Comparison of ENCODE assay signal across 8 cellular contexts in the genomic region with DNA sequence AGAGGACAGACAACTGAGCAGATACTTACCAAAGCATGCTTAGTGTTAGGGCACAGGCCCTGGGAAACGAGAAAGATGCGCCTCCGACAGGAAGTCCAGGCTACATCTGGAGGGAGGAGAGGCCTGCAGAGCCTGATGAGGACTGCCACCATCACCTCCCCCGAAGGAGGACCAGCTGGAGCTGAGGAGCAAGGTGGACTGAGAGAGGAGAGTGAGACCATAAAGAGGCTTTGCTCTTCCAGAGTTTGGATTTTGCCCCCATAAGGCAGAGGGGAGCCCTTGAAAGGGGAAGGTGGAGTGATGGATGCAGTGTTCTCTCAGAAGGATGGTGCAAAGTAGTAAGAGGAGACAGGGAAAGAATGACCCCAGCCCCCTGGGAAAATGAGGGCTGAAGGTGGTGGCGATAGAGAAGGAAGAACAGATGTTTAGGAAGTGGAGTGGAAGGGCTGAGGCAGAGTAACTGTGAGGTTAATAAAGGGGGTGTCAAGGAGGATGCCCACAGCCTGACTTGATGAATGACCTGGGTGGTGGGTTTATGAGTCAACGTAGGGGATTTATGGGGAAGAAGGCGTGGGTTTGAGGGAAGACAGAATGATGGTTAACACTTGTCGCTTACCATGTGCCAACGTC. TPM values are rescaled to one million over a fixed set of nuclear protein-coding genes. Genes with fewer than 3 reads are reported as not detected.
DNase-seq lines count a peak whose midpoint lies in the region; ATAC-seq and TF ChIP-seq lines count a peak whose summit lies in the region.

No MANE protein-coding gene starts in this region.

- H3K4me1 ChIP-seq in mesendoderm (ENCODE audit: control insufficient read depth, low read depth, low read length) (peaks cover 14% of the 10 kb centered on the region), aorta (ENCODE audit: control insufficient read depth in 1 of 2, insufficient read depth in 2 of 2, low read length in 2 of 2) (peaks cover 0 to 6% of the 10 kb centered on the region in 2 donors)

- H3K27me3 Mint-ChIP-seq in activated CD4-positive, alpha-beta T cell treated with anti-CD3 and anti-CD28 coated beads for 36 hours, result no peaks in the 10 kb centered on the region

- H3K36me3 Mint-ChIP-seq in activated CD4-positive, alpha-beta T cell treated with anti-CD3 and anti-CD28 coated beads for 36 hours (ENCODE audit: low read depth), result peaks cover 3% of the 10 kb centered on the region

- peak overlapping the region; percentile 99 for H3K56ac ChIP-seq in mesendoderm (ENCODE audit: low read length)

- H3K79me2 ChIP-seq in mesendoderm (ENCODE audit: control insufficient read depth, insufficient read depth, low read length), result peaks cover 34% of the 10 kb centered on the region

- H3K27ac ChIP-seq in mesendoderm (ENCODE audit: low read depth, low read length) (peak overlapping the region; percentile 97), aorta (ENCODE audit: low read depth in 1 of 2, low read length in 2 of 2) (peak overlapping the region in 1 of 2 donors; percentile 30)

- no peak overlapping the region for H2BK15ac ChIP-seq in mesendoderm (replicated peaks; ENCODE audit: low read depth)

- peaks cover 7% of the 10 kb centered on the region for H3K4me1 Mint-ChIP-seq in activated CD4-positive, alpha-beta T cell treated with anti-CD3 and anti-CD28 coated beads for 36 hours

- no peak for TF ChIP-seq CTCF in astrocyte of the spinal cord (IDR thresholded peaks at IDR 0.05; ENCODE audit: low read depth, low read length)

- no peaks in the 10 kb centered on the region for H3K27me3 ChIP-seq in mesendoderm (ENCODE audit: insufficient read depth, low read length, poor library complexity)
- no peaks in the 10 kb centered on the region for H3K27me3 ChIP-seq in aorta (ENCODE audit: control insufficient read depth in 1 of 2, insufficient read depth in 2 of 2, low read length in 1 of 2)

- no peak overlapping the region for H3K27ac Mint-ChIP-seq in activated CD4-positive, alpha-beta T cell treated with anti-CD3 and anti-CD28 coated beads for 36 hours

- H3K9me3 Mint-ChIP-seq in activated CD4-positive, alpha-beta T cell treated with anti-CD3 and anti-CD28 coated beads for 36 hours (ENCODE audit: low read depth), result no peaks in the 10 kb centered on the region

- in situ Hi-C loops in astrocyte of the spinal cord (cut with HindIII; ENCODE audit: low sequenced_read_pairs), result no loop called here

- no CpG with 5 or more reads among the region's 9 CpGs for WGBS in mesendoderm (ENCODE audit: extremely low coverage, insufficient coverage, low lambda C conversion rate)
- 56 to 57% methylated on average over 9 of the region's 9 CpGs for WGBS in aorta, 2 donors

- H3K9me3 ChIP-seq in aorta (ENCODE audit: control insufficient read depth, low read length), result no peaks in the 10 kb centered on the region

- peak overlapping the region; percentile 70 for H4K8ac ChIP-seq in mesendoderm (ENCODE audit: low read depth, low read length)

- peaks cover 7% of the 10 kb centered on the region for H3K79me1 ChIP-seq in mesendoderm (ENCODE audit: low read length)

- H3K4ac ChIP-seq in mesendoderm (ENCODE audit: low read depth, low read length), result peak overlapping the region; percentile 83

- H3K18ac ChIP-seq in mesendoderm (ENCODE audit: low read length), result no peak overlapping the region

- H3K4me3 ChIP-seq in astrocyte of the spinal cord (ENCODE audit: low read depth, low read length) (peak overlapping the region; percentile 48), mesendoderm (ENCODE audit: low read length) (no peak overlapping the region), aorta (ENCODE audit: low read length in 2 of 2) (peak overlapping the region; percentile 57 to 90)

- peak; percentile 11 for ATAC-seq in activated CD4-positive, alpha-beta T cell treated with anti-CD3 and anti-CD28 coated beads for 36 hours
- ATAC-seq in aorta (ENCODE audit: low FRiP score) (no peak), GM19023 (IDR thresholded peaks at IDR 0.05; ENCODE audit: unreplicated experiment) (no peak)

- CTCF ChIA-PET in activated CD4-positive, alpha-beta T cell treated with anti-CD3 and anti-CD28 coated beads for 36 hours (lab: Charles Lee), result interaction anchor here (1.0 kb wide), 1 partner anchor 9 kb away, joined by 3 read pairs; no protein-coding TSS in a partner anchor

- peak overlapping the region; percentile 23 for H3K4me2 ChIP-seq in mesendoderm (ENCODE audit: low read length)

- peak overlapping the region; percentile 44 for H4K5ac ChIP-seq in mesendoderm (ENCODE audit: low read length)

- H2BK120ac ChIP-seq in mesendoderm (ENCODE audit: low read depth, low read length), result no peak overlapping the region

- peak; percentile 47 for DNase-seq in activated CD4-positive, alpha-beta T cell treated with anti-CD3 and anti-CD28 coated beads for 36 hours
- DNase-seq in activated CD4-positive, alpha-beta T cell treated with anti-CD3 and anti-CD28 coated beads, Interleukin-2, amount 50 U/mL, for 4 hours, result no peak
- DNase-seq in NCI-H69 (lab: John Stamatoyannopoulos, UW) (peak; percentile 61), astrocyte of the spinal cord (ENCODE audit: low read depth, low spot score) (no peak), mesendoderm (peak; percentile 63), aorta (no peak), NCI-H187 treated with DMSO at 0.1 percent for 48 hours (lab: John Stamatoyannopoulos, UW) (no peak)

- peak overlapping the region; percentile 49 for H2AK5ac ChIP-seq in mesendoderm (ENCODE audit: low read length)

- H3K4me3 Mint-ChIP-seq in activated CD4-positive, alpha-beta T cell treated with anti-CD3 and anti-CD28 coated beads for 36 hours, result no peak overlapping the region

- H3K36me3 ChIP-seq in mesendoderm (ENCODE audit: control insufficient read depth, insufficient read depth, low read length) (no peaks in the 10 kb centered on the region), aorta (ENCODE audit: control insufficient read depth in 1 of 2, insufficient read depth in 2 of 2, low read length in 1 of 2) (no peaks in the 10 kb centered on the region)

- H3K23ac ChIP-seq in mesendoderm (ENCODE audit: low read length), result peak overlapping the region; percentile 20

- peak overlapping the region; percentile 97 for H3K9ac ChIP-seq in mesendoderm (ENCODE audit: low read length)

- H2BK5ac ChIP-seq in mesendoderm (ENCODE audit: low read length), result no peak overlapping the region

- intact Hi-C loops in activated CD4-positive, alpha-beta T cell treated with anti-CD3 and anti-CD28 coated beads for 36 hours (cut with DNase I, micrococcal nuclease), result loop anchor here in 1 of 2 experiments (1.0 to 10.0 kb wide), 12 partner anchors 64 to 1909 kb away; partner anchors contain the start of genes CRYZL1, EVA1C, GART and ITSN1
- intact Hi-C loops in aorta (cut with DNase I), result loop anchor here (5.0 kb wide), 3 partner anchors 71 to 524 kb away; partner anchors contain the start of gene SOD1 (in 1 of the 2)

- POLR2A ChIA-PET in activated CD4-positive, alpha-beta T cell treated with anti-CD3 and anti-CD28 coated beads for 36 hours (lab: Charles Lee), result no interaction called here

RNA-seq across cellular contexts. Expression of gene SCAF4, which starts 1.1 kb away (rescaled TPM):
- total RNA-seq in activated CD4-positive, alpha-beta T cell treated with anti-CD3 and anti-CD28 coated beads for 36 hours, result 10 to 100 TPM; 47.1 to 62.8 TPM
- polyA plus RNA-seq in mesendoderm (2013, experiment 1 of 2), result 40.1 TPM
- polyA plus RNA-seq in mesendoderm (2013, experiment 2 of 2), result 39.8 TPM
- 10 to 100 TPM; 32.2 to 33.9 TPM for total RNA-seq in aorta
- 10 to 100 TPM in 1 of 2 donors, 1 to 10 TPM in 1; 5.3 to 10.3 TPM for polyA plus RNA-seq in aorta

Comparison
In these comparisons a context has a peak if more than half of its experiments do, and no peak if none do; other contexts are left out.
1. DNase-seq: peak in activated CD4-positive, alpha-beta T cell treated with anti-CD3 and anti-CD28 coated beads for 36 hours (single experiment), NCI-H69 (single experiment) and mesendoderm (single experiment); none in activated CD4-positive, alpha-beta T cell treated with anti-CD3 and anti-CD28 coated beads, Interleukin-2, amount 50 U/mL, for 4 hours (0 of 2), astrocyte of the spinal cord (single experiment), aorta (0 of 2) and NCI-H187 treated with DMSO at 0.1 percent for 48 hours (single experiment).